Comparison of ENCODE assay signal across 23 cellular contexts in genomic region chr3:137116619-137117018, GRCh38.
"Had no signal": no experiment of that assay in that cellular context is flagged by ENCODE, and none has a peak within 500 bp of the region (broad histone marks: within the 10 kb centered on the region; RNA-seq: fewer than 3 reads in every experiment).

No MANE protein-coding gene starts in this region.

- ATAC-seq: activated CD4-positive, CD25-positive, alpha-beta regulatory T cell treated with anti-CD3 and anti-CD28 coated beads, Interleukin-2, amount 50 U/mL, for 24 hours; activated CD8-positive, alpha-beta T cell treated with anti-CD3 and anti-CD28 coated beads for 36 hours; body of pancreas; K562; Right ventricle myocardium inferior had no signal

- H3K4me1 ChIP-seq: adrenal gland, ascending aorta, body of pancreas had no signal

- H3K36me3 Mint-ChIP-seq: activated naive CD8-positive, alpha-beta T cell treated with anti-CD3 and anti-CD28 coated beads, Interleukin-2, amount 10 ng/mL, durations not matched to agents 7 days and 5 days had no signal

- H3K4me3 ChIP-seq: adrenal gland, ascending aorta, body of pancreas, cardiac muscle cell, K562, SK-N-MC had no signal

- H3K9me3 Mint-ChIP-seq: activated CD8-positive, alpha-beta T cell treated with anti-CD3 and anti-CD28 coated beads for 36 hours; activated naive CD8-positive, alpha-beta T cell treated with anti-CD3 and anti-CD28 coated beads, Interleukin-2, amount 10 ng/mL, durations not matched to agents 7 days and 5 days had no signal

- H3K36me3 ChIP-seq: adrenal gland, ascending aorta, cardiac muscle cell had no signal

- H3K9me3 ChIP-seq: adrenal gland, ascending aorta, body of pancreas had no signal

- H3K27ac Mint-ChIP-seq: activated CD8-positive, alpha-beta T cell treated with anti-CD3 and anti-CD28 coated beads for 36 hours; activated naive CD8-positive, alpha-beta T cell treated with anti-CD3 and anti-CD28 coated beads, Interleukin-2, amount 10 ng/mL, durations not matched to agents 7 days and 5 days had no signal

- H3K27me3 ChIP-seq: adrenal gland, ascending aorta, body of pancreas, cardiac muscle cell had no signal

- DNase-seq: activated CD4-positive, alpha-beta T cell treated with anti-CD3 and anti-CD28 coated beads for 4 hours; activated CD8-positive, alpha-beta memory T cell treated with anti-CD3 and anti-CD28 coated beads, Interleukin-2, amount 50 U/mL, for 4 hours; activated CD8-positive, alpha-beta T cell treated with anti-CD3 and anti-CD28 coated beads for 36 hours; activated naive CD4-positive, alpha-beta T cell treated with anti-CD3 and anti-CD28 coated beads, Interleukin-2, amount 50 U/mL, for 16 hours; activated naive CD8-positive, alpha-beta T cell treated with anti-CD3 and anti-CD28 coated beads, Interleukin-2, amount 10 ng/mL, durations not matched to agents 7 days and 5 days; adrenal gland; body of pancreas; Karpas-422; NCI-H1048; NCI-H146; NCI-H187 treated with DMSO at 0.1 percent for 48 hours; NCI-H2081 treated with DMSO at 0.1 percent for 48 hours; NCI-H2171 treated with DMSO at 0.1 percent for 48 hours; NCI-H345; NCI-H510A; NCI-H526 treated with DMSO at 0.1 percent for 48 hours; T-helper 1 cell had no signal

- H3K27ac ChIP-seq: adrenal gland, ascending aorta, body of pancreas, cardiac muscle cell, SK-N-MC had no signal

- H3K4me3 Mint-ChIP-seq: activated CD8-positive, alpha-beta T cell treated with anti-CD3 and anti-CD28 coated beads for 36 hours; activated naive CD8-positive, alpha-beta T cell treated with anti-CD3 and anti-CD28 coated beads, Interleukin-2, amount 10 ng/mL, durations not matched to agents 7 days and 5 days had no signal
